ENCODE assay signal across 10 cellular contexts in the genomic region with DNA sequence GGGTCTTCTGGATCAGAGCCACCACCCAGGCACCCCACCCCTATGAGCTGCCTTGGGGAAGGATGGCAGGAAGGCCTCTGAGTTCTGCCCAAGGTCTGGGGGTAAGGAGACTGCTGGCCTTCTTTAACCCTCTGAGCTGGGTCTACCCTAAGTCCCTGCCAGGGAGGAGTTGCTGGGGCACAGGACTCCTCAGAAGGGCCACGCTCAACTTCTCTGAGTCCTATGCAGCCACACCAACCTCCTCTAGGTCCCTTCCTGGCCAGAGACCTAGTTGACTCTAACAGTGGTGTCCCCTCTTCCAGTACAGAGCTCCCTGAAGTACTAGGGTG. TPM values are rescaled to one million over a fixed set of nuclear protein-coding genes. Genes with fewer than 3 reads are reported as not detected.
DNase-seq lines count a peak whose midpoint lies in the region; ATAC-seq and TF ChIP-seq lines count a peak whose summit lies in the region.
"Had no signal": no experiment of that assay in that cellular context is flagged by ENCODE, and none has a peak within 500 bp of the region (broad histone marks: within the 10 kb centered on the region; RNA-seq: fewer than 3 reads in every experiment).

No MANE protein-coding gene starts in this region.

- TF ChIP-seq CTCF in IMR-90 (conservative IDR thresholded peaks at IDR 0.05; ENCODE audit: low read depth, low read length) (no peak), neural cell (IDR thresholded peaks at IDR 0.05; ENCODE audit: poor library complexity, severe bottlenecking) (no peak), hepatocyte (IDR thresholded peaks at IDR 0.05; ENCODE audit: poor library complexity) (no peak), GM13976 (IDR thresholded peaks at IDR 0.05; ENCODE audit: borderline replicate concordance, control extremely low read depth, extremely low read depth, insufficient read depth, missing control alignments) (no peak)

- no peak overlapping the region for H3K14ac ChIP-seq in IMR-90 (replicated peaks; ENCODE audit: low read depth, low read length)

- no peaks in the 10 kb centered on the region for H3F3A ChIP-seq in neural cell (ENCODE audit: insufficient read depth, low read length, poor library complexity, severe bottlenecking)

- peaks cover 9% of the 10 kb centered on the region; the same call in 1 of the 2 replicates for H3K9me1 ChIP-seq in IMR-90 (ENCODE audit: insufficient read depth, low read length)

- no peak overlapping the region for H4K91ac ChIP-seq in IMR-90 (ENCODE audit: insufficient read depth, low read depth, low read length)

- no peak overlapping the region for H4K8ac ChIP-seq in IMR-90 (ENCODE audit: low read depth in 2 of 2, low read length in 2 of 2)

- no peak overlapping the region; the same call in 1 of the 2 replicates for H3K23ac ChIP-seq in IMR-90 (ENCODE audit: low read depth, low read length)

- no peak overlapping the region for H2AK9ac ChIP-seq in IMR-90 (replicated peaks; ENCODE audit: low read depth, low read length, poor library complexity)

- no peak overlapping the region; the same call in 1 of the 2 replicates for H2BK20ac ChIP-seq in IMR-90 (ENCODE audit: low read depth, low read length)

- H3K36me3 ChIP-seq in IMR-90 (ENCODE audit: control insufficient read depth, insufficient read depth, low read length) (no peaks in the 10 kb centered on the region), neural cell (ENCODE audit: insufficient read depth, low read length) (no peaks in the 10 kb centered on the region), hepatocyte (replicated peaks; ENCODE audit: insufficient read depth, low read depth) (no peaks in the 10 kb centered on the region)

- H3K4ac ChIP-seq in IMR-90 (ENCODE audit: low read depth, low read length): 0 out of 2 replicates have a peak overlapping the region, but pooled peaks have one; percentile 18

- no CpG with 5 or more reads among the region's 1 CpG for WGBS in IMR-90 (ENCODE audit: extremely low coverage in 2 of 2, insufficient read length in 1 of 2), 2 experiments
- 100% methylated on average over 1 of the region's 1 CpG for WGBS in hepatocyte (ENCODE audit: low lambda C conversion rate, missing lambda C conversion rate)

- H2AFZ ChIP-seq in IMR-90 (replicated peaks; ENCODE audit: low read length, poor library complexity) (peak overlapping the region; percentile 59), neural cell (ENCODE audit: low read depth, low read length) (no peak overlapping the region), hepatocyte (no peak overlapping the region)

- no TSS peak for BruUV-seq in IMR-90 (replicated peaks; lab: Mats Ljungman, UMichigan)

- H3K9me3 ChIP-seq in IMR-90 (ENCODE audit: control insufficient read depth, insufficient read depth, low read length): no peaks in the 10 kb centered on the region
- H3K9me3 ChIP-seq in neural cell (ENCODE audit: low read length): no peaks in the 10 kb centered on the region
- H3K9me3 ChIP-seq in hepatocyte (ENCODE audit: low read depth): no peaks in the 10 kb centered on the region

- H3K27me3 ChIP-seq in IMR-90 (ENCODE audit: control insufficient read depth, insufficient read depth, low read length): peaks cover 54% of the 10 kb centered on the region
- peaks cover 4% of the 10 kb centered on the region for H3K27me3 ChIP-seq in neural cell (ENCODE audit: insufficient read depth, low read depth, low read length)
- peaks cover 17% of the 10 kb centered on the region for H3K27me3 ChIP-seq in hepatocyte

- no peak overlapping the region for H4K5ac ChIP-seq in IMR-90 (ENCODE audit: low read depth, low read length)

- H3K79me1 ChIP-seq in IMR-90 (ENCODE audit: low read depth in 1 of 2, low read length in 2 of 2): no peaks in the 10 kb centered on the region

- dilution Hi-C loops in IMR-90 (cut with HindIII; ENCODE audit: low sequenced_read_pairs, unreplicated experiment): no loop called here

- no peak overlapping the region for H3K56ac ChIP-seq in IMR-90 (ENCODE audit: extremely low read depth, insufficient read depth, low read length)

- TF ChIP-seq RAD21 in IMR-90 (IDR thresholded peaks at IDR 0.05; ENCODE audit: low read length) (no peak), neural cell (conservative IDR thresholded peaks at IDR 0.05) (no peak)

- 0 out of 3 replicates have a peak overlapping the region, but pooled peaks have one; percentile 48 for H2BK15ac ChIP-seq in IMR-90 (ENCODE audit: low read depth, low read length)

- intact Hi-C loops in IMR-90 (cut with micrococcal nuclease): no loop called here

- no peak for TF ChIP-seq EP300 in neural cell (conservative IDR thresholded peaks at IDR 0.05; ENCODE audit: poor library complexity, severe bottlenecking)

- in situ Hi-C loops in IMR-90 (cut with MboI; ENCODE audit: low sequenced_read_pairs): loop anchor here (10.0 kb wide), 1 partner anchor 194 kb away; no protein-coding TSS in a partner anchor
- in situ Hi-C loops in GM13976 (cut with MboI; ENCODE audit: low sequenced_read_pairs, unreplicated experiment): no loop called here

- H3K79me2 ChIP-seq in neural cell (replicated peaks; ENCODE audit: insufficient read depth, low read length): no peaks in the 10 kb centered on the region
- H3K79me2 ChIP-seq in hepatocyte: no peaks in the 10 kb centered on the region

- no peak for TF ChIP-seq POLR2A in IMR-90 (IDR thresholded peaks at IDR 0.05; ENCODE audit: low read depth, low read length)

- H3K4me2 ChIP-seq in IMR-90 (ENCODE audit: low read depth, low read length): no peak overlapping the region
- no peak overlapping the region for H3K4me2 ChIP-seq in neural cell (ENCODE audit: low read length)
- no peak overlapping the region for H3K4me2 ChIP-seq in hepatocyte

- H3K18ac ChIP-seq in IMR-90 (ENCODE audit: low read depth, low read length): no peak overlapping the region

- ATAC-seq in GM19324 (IDR thresholded peaks at IDR 0.05; ENCODE audit: low FRiP score, unreplicated experiment): peak; percentile 17
- peak; percentile 17 for ATAC-seq in HG02588 (IDR thresholded peaks at IDR 0.05; ENCODE audit: unreplicated experiment)
- ATAC-seq in IMR-90 (ENCODE audit: low read depth): no peak

- no peaks in the 10 kb centered on the region for H3K9me2 ChIP-seq in neural cell (ENCODE audit: insufficient read depth, low read length)
- H3K9me2 ChIP-seq in hepatocyte (replicated peaks; ENCODE audit: insufficient read depth): no peaks in the 10 kb centered on the region

- H3K4me1 ChIP-seq in IMR-90 (ENCODE audit: control insufficient read depth, insufficient read depth, low read length) (peaks cover 19% of the 10 kb centered on the region), hepatocyte (ENCODE audit: insufficient read depth) (peaks cover 21% of the 10 kb centered on the region)

- CTCF ChIA-PET in IMR-90 (lab: Yijun Ruan, JAX): no interaction called here

- H3K9ac ChIP-seq in IMR-90 (ENCODE audit: low read depth, low read length): no peak overlapping the region
- peak overlapping the region; percentile 54 for H3K9ac ChIP-seq in neural cell (ENCODE audit: low read length)

- H2BK120ac ChIP-seq in IMR-90 (ENCODE audit: low read depth, low read length): no peak overlapping the region

- DNase-seq in IMR-90 (no peak), hepatocyte (ENCODE audit: low spot score) (no peak), GM13976 (ENCODE audit: low spot score) (no peak), glomerular visceral epithelial cell (ENCODE audit: extremely low spot score) (no peak)
- DNase-seq: Calu3 had no signal

- H3K27ac ChIP-seq in IMR-90 (ENCODE audit: insufficient read depth, low read length) (no peak overlapping the region), neural cell (ENCODE audit: low read length) (peak overlapping the region; percentile 83), hepatocyte (no peak overlapping the region)

- H4K20me1 ChIP-seq in IMR-90 (ENCODE audit: insufficient read depth, low read length): peaks cover 16% of the 10 kb centered on the region; the same call in 1 of the 2 replicates
- H4K20me1 ChIP-seq in neural cell (ENCODE audit: insufficient read depth): no peaks in the 10 kb centered on the region
- no peaks in the 10 kb centered on the region for H4K20me1 ChIP-seq in hepatocyte (ENCODE audit: insufficient read depth, poor library complexity, severe bottlenecking)

- POLR2A ChIA-PET in IMR-90 (lab: Charles Lee; ENCODE audit: unreplicated experiment): interaction anchor here (0.6 kb wide), 1 partner anchor 98 kb away, joined by 5 read pairs; no protein-coding TSS in a partner anchor

- H2AK5ac ChIP-seq in IMR-90 (ENCODE audit: low read depth, low read length): peak overlapping the region; percentile 56; the same call in 1 of the 2 replicates

- no peak overlapping the region for H2BK5ac ChIP-seq in IMR-90 (ENCODE audit: low read depth, low read length, poor library complexity, severe bottlenecking)

- H3K4me3 ChIP-seq in IMR-90 (ENCODE audit: insufficient read depth, low read depth, low read length) (no peak overlapping the region), neural cell (ENCODE audit: low read length) (peak overlapping the region; percentile 47), hepatocyte (no peak overlapping the region)

RNA-seq across cellular contexts. Expression of a gene that starts 2.6 kb away (rescaled TPM):
- total RNA-seq in IMR-90 (2012; rRNA removed) (0.28 and 0.36 TPM in 2 replicates), hepatocyte (3.6 and 4.6 TPM in 2 replicates)
- polyA plus RNA-seq in IMR-90 (2012; rRNA removed) (0.82 and 1.5 TPM in 2 replicates), neural cell (12.3 and 15.7 TPM in 2 replicates), hepatocyte (2.3 and 4.2 TPM in 2 replicates)
- 0.25 and 1.3 TPM in 2 replicates for polyA plus RNA-seq in IMR-90 (2012; cell fraction: cytosol; rRNA removed)
- 2.0 and 3.6 TPM in 2 replicates for polyA plus RNA-seq in IMR-90 (2012; cell fraction: nucleus; rRNA removed; ENCODE audit: low replicate concordance)
- 28.7 and 29.5 TPM in 2 replicates for polyA minus RNA-seq in neural cell
- total RNA-seq: Calu3, RPMI7951 had no signal

RNA-seq across cellular contexts. Expression of a gene that starts 11.9 kb away (rescaled TPM):
- not detected in 2 replicates for total RNA-seq in IMR-90 (2012; rRNA removed)
- polyA plus RNA-seq in IMR-90 (2012; rRNA removed): not detected in 2 replicates
- not detected in 2 replicates for polyA plus RNA-seq in IMR-90 (2012; cell fraction: cytosol; rRNA removed)
- polyA plus RNA-seq in IMR-90 (2012; cell fraction: nucleus; rRNA removed; ENCODE audit: low replicate concordance): not detected in 2 replicates
- polyA plus RNA-seq in neural cell: not detected in 2 replicates
- not detected in 2 replicates for polyA minus RNA-seq in neural cell
- not detected in 2 replicates for total RNA-seq in hepatocyte
- not detected in 2 replicates for polyA plus RNA-seq in hepatocyte
- total RNA-seq: Calu3, LHCN-M2 had no signal

RNA-seq across cellular contexts. Expression of a gene that starts 32.2 kb away (rescaled TPM):
- total RNA-seq in IMR-90 (2012; rRNA removed): not detected in 2 replicates
- not detected in 2 replicates for polyA plus RNA-seq in IMR-90 (2012; rRNA removed)
- polyA plus RNA-seq in IMR-90 (2012; cell fraction: cytosol; rRNA removed): not detected in 2 replicates
- polyA plus RNA-seq in IMR-90 (2012; cell fraction: nucleus; rRNA removed; ENCODE audit: low replicate concordance): not detected in 2 replicates
- not detected in 2 replicates for polyA plus RNA-seq in neural cell
- not detected in 2 replicates for polyA minus RNA-seq in neural cell
- not detected in 2 replicates for total RNA-seq in hepatocyte
- polyA plus RNA-seq in hepatocyte: 0.11 TPM in 1 of 2 replicates, not detected in the other
- total RNA-seq: Calu3, LHCN-M2, RPMI7951 had no signal

RNA-seq across cellular contexts. Expression of a gene that starts 38.8 kb away (rescaled TPM):
- total RNA-seq in IMR-90 (2012; rRNA removed): 2.2 and 2.5 TPM in 2 replicates
- 7.9 and 9.0 TPM in 2 replicates for polyA plus RNA-seq in IMR-90 (2012; rRNA removed)
- polyA plus RNA-seq in IMR-90 (2012; cell fraction: cytosol; rRNA removed): 7.2 and 13.4 TPM in 2 replicates
- 7.4 and 12.8 TPM in 2 replicates for polyA plus RNA-seq in IMR-90 (2012; cell fraction: nucleus; rRNA removed; ENCODE audit: low replicate concordance)
- not detected in 2 replicates for polyA plus RNA-seq in neural cell
- polyA minus RNA-seq in neural cell: not detected in 2 replicates
- total RNA-seq in hepatocyte: 2.1 and 3.2 TPM in 2 replicates
- 5.5 and 7.9 TPM in 2 replicates for polyA plus RNA-seq in hepatocyte
